ENCODE assay signal across 8 cellular contexts in the genomic region with DNA sequence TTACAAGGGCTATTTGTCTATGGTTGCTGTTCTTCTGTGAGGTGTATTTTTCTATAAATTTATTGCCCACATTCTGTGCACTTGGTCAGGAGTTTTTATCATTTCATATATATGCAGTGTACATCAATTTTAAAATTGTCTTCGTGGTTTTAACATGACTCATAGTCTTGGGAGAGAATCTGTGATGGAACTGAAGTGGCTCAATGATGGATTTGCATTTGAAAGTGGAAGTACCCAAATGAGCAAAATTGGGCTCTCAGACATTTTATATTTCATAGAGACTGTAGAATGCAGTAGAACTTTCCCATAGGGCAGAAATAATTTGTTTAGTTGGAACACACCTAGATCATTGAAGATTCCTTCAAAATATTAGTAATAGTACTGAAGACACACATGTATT. TPM values are rescaled to one million over a fixed set of nuclear protein-coding genes. Genes with fewer than 3 reads are reported as not detected.
DNase-seq lines count a peak whose midpoint lies in the region; ATAC-seq, FAIRE-seq and TF ChIP-seq lines count a peak whose summit lies in the region.

No MANE protein-coding gene starts in this region.

- peaks cover 9% of the 10 kb centered on the region for H3K4me1 ChIP-seq in upper lobe of right lung

- peak; percentile 66 for FAIRE-seq in GM19239 (lab: Jason Lieb, UNC)

- intact Hi-C loops in upper lobe of right lung (cut with DNase I): no loop called here

- ATAC-seq in HG03439 (IDR thresholded peaks at IDR 0.05; ENCODE audit: unreplicated experiment) (peak; percentile 44), upper lobe of right lung (no peak), GM19328 (IDR thresholded peaks at IDR 0.05; ENCODE audit: unreplicated experiment) (no peak)
- ATAC-seq in activated CD8-positive, alpha-beta T cell treated with anti-CD3 and anti-CD28 coated beads, Interleukin-2, amount 10 ng/mL, durations not matched to agents 7 days and 5 days: no peak
- peak; percentile 24 for ATAC-seq in stimulated activated naive CD8-positive, alpha-beta T cell treated with anti-CD3 and anti-CD28 coated beads, Interleukin-15, Interleukin-2, amounts not matched to agents 100 U/mL and 50 U/mL, for 24 hours

- H3K27ac Mint-ChIP-seq in activated CD8-positive, alpha-beta T cell treated with anti-CD3 and anti-CD28 coated beads, Interleukin-2, amount 10 ng/mL, durations not matched to agents 7 days and 5 days: no peak overlapping the region

- H3K9me3 Mint-ChIP-seq in activated CD8-positive, alpha-beta T cell treated with anti-CD3 and anti-CD28 coated beads, Interleukin-2, amount 10 ng/mL, durations not matched to agents 7 days and 5 days (ENCODE audit: insufficient read depth): no peaks in the 10 kb centered on the region

- CTCF ChIA-PET in AG04449 (lab: Yijun Ruan, JAX): interaction anchor here (1.5 kb wide), 1 partner anchor 34 kb away, joined by 4 read pairs; no protein-coding TSS in a partner anchor
- CTCF ChIA-PET in activated CD8-positive, alpha-beta T cell treated with anti-CD3 and anti-CD28 coated beads, Interleukin-2, amount 10 ng/mL, durations not matched to agents 7 days and 5 days (lab: Charles Lee): interaction anchor here (1.5 kb wide), 1 partner anchor 10 kb away, joined by 3 read pairs; no protein-coding TSS in a partner anchor

- H3K27ac ChIP-seq in upper lobe of right lung: no peak overlapping the region

- H3K36me3 ChIP-seq in upper lobe of right lung: no peaks in the 10 kb centered on the region

- POLR2A ChIA-PET in AG04449 (lab: Yijun Ruan, JAX): interaction anchor here (0.7 kb wide), 1 partner anchor 675 kb away, joined by 3 read pairs; no protein-coding TSS in a partner anchor
- POLR2A ChIA-PET in activated CD8-positive, alpha-beta T cell treated with anti-CD3 and anti-CD28 coated beads, Interleukin-2, amount 10 ng/mL, durations not matched to agents 7 days and 5 days (lab: Charles Lee): no interaction called here

- DNase-seq in AG04449 (ENCODE audit: low read depth, low spot score): peak; percentile 34
- no peak for DNase-seq in GM19239 (ENCODE audit: insufficient read length, low spot score)
- no peak for DNase-seq in activated CD8-positive, alpha-beta T cell treated with anti-CD3 and anti-CD28 coated beads, Interleukin-2, amount 10 ng/mL, durations not matched to agents 7 days and 5 days
- DNase-seq in stimulated activated naive CD8-positive, alpha-beta T cell treated with anti-CD3 and anti-CD28 coated beads, Interleukin-15, Interleukin-2, amounts not matched to agents 100 U/mL and 50 U/mL, for 24 hours: no peak
- DNase-seq in upper lobe of right lung: no peak
- DNase-seq in SKM-1 treated with dmso at 0.1 percent for 144 hours (lab: John Stamatoyannopoulos, UW; ENCODE audit: unreplicated experiment): no peak

- no peaks in the 10 kb centered on the region for H3K27me3 Mint-ChIP-seq in activated CD8-positive, alpha-beta T cell treated with anti-CD3 and anti-CD28 coated beads, Interleukin-2, amount 10 ng/mL, durations not matched to agents 7 days and 5 days (ENCODE audit: low read depth)

- H3K4me1 Mint-ChIP-seq in activated CD8-positive, alpha-beta T cell treated with anti-CD3 and anti-CD28 coated beads, Interleukin-2, amount 10 ng/mL, durations not matched to agents 7 days and 5 days (ENCODE audit: low read depth): peaks cover 29% of the 10 kb centered on the region

- peak overlapping the region; percentile 36 for H3K4me3 Mint-ChIP-seq in activated CD8-positive, alpha-beta T cell treated with anti-CD3 and anti-CD28 coated beads, Interleukin-2, amount 10 ng/mL, durations not matched to agents 7 days and 5 days

- no peaks in the 10 kb centered on the region for H3K9me3 ChIP-seq in upper lobe of right lung

- TF ChIP-seq CTCF in AG04449 (IDR thresholded peaks at IDR 0.05; ENCODE audit: insufficient read depth, low read length, missing control alignments) (no peak), upper lobe of right lung (IDR thresholded peaks at IDR 0.05) (no peak)

- H3K27me3 ChIP-seq in upper lobe of right lung: no peaks in the 10 kb centered on the region

- no peak overlapping the region for H3K4me3 ChIP-seq in AG04449 (ENCODE audit: low read depth, low read length)
- no peak overlapping the region for H3K4me3 ChIP-seq in upper lobe of right lung

- H3K36me3 Mint-ChIP-seq in activated CD8-positive, alpha-beta T cell treated with anti-CD3 and anti-CD28 coated beads, Interleukin-2, amount 10 ng/mL, durations not matched to agents 7 days and 5 days (ENCODE audit: low read depth): peaks cover 22% of the 10 kb centered on the region

RNA-seq across cellular contexts. Expression of gene SCFD1, which starts 1.9 kb away (rescaled TPM):
- 10 to 100 TPM; 50.3 to 58.1 TPM for total RNA-seq in activated CD8-positive, alpha-beta T cell treated with anti-CD3 and anti-CD28 coated beads, Interleukin-2, amount 10 ng/mL, durations not matched to agents 7 days and 5 days
- 72.6 TPM for total RNA-seq in upper lobe of right lung

Comparison
In these comparisons a context has a peak if more than half of its experiments do, and no peak if none do; other contexts are left out.
1. ATAC-seq: peak in HG03439 (single experiment) and stimulated activated naive CD8-positive, alpha-beta T cell treated with anti-CD3 and anti-CD28 coated beads, Interleukin-15, Interleukin-2, amounts not matched to agents 100 U/mL and 50 U/mL, for 24 hours (single experiment); none in activated CD8-positive, alpha-beta T cell treated with anti-CD3 and anti-CD28 coated beads, Interleukin-2, amount 10 ng/mL, durations not matched to agents 7 days and 5 days (single experiment), upper lobe of right lung (single experiment) and GM19328 (single experiment).